ENCODE assay signal across 13 cellular contexts in genomic region chr11:119460582-119460981, GRCh38. TPM values are rescaled to one million over a fixed set of nuclear protein-coding genes. Genes with fewer than 3 reads are reported as not detected.
A peak's percentile ranks its signal among the peaks of the same experiment; 100 is the strongest.
DNase-seq lines count a peak whose midpoint lies in the region; ATAC-seq and TF ChIP-seq lines count a peak whose summit lies in the region.
"Had no signal": no experiment of that assay in that cellular context is flagged by ENCODE, and none has a peak within 500 bp of the region (broad histone marks: within the 10 kb centered on the region; RNA-seq: fewer than 3 reads in every experiment).

No MANE protein-coding gene starts in this region.

- H3F3A ChIP-seq in DOHH2 (ENCODE audit: control insufficient read depth, insufficient read depth), result 0 out of 2 replicates have a peak, but pooled peaks cover 5% of the 10 kb centered on the region
- H3F3A ChIP-seq in PC-3 (ENCODE audit: low read length, unreplicated experiment), result no peaks in the 10 kb centered on the region

- no peaks in the 10 kb centered on the region for H3K9me2 ChIP-seq in DOHH2 (replicated peaks; ENCODE audit: control insufficient read depth, low read length)
- H3K9me2 ChIP-seq in PC-3 (replicated peaks; ENCODE audit: low read length), result no peaks in the 10 kb centered on the region

- intact Hi-C loops in PC-3 (cut with micrococcal nuclease) (no loop called here), thyroid gland (cut with DNase I) (no loop called here)

- H3K4me1 ChIP-seq in DOHH2 (ENCODE audit: control insufficient read depth, low read length) (peaks cover 63% of the 10 kb centered on the region), PC-3 (ENCODE audit: insufficient read depth, low read length) (peaks cover 19% of the 10 kb centered on the region), thyroid gland (no peaks in the 10 kb centered on the region), foreskin keratinocyte (no peaks in the 10 kb centered on the region)

- CTCF ChIA-PET in PC-3 (lab: Charles Lee), result no interaction called here

- H3K27me3 ChIP-seq in DOHH2 (ENCODE audit: control insufficient read depth, low read length) (no peaks in the 10 kb centered on the region), PC-3 (ENCODE audit: low read length) (no peaks in the 10 kb centered on the region), thyroid gland (no peaks in the 10 kb centered on the region), foreskin keratinocyte (peaks cover 23% of the 10 kb centered on the region)

- no peaks in the 10 kb centered on the region for H4K20me1 ChIP-seq in DOHH2 (ENCODE audit: control insufficient read depth, insufficient read depth, low read depth, low read length)
- no peaks in the 10 kb centered on the region for H4K20me1 ChIP-seq in PC-3 (ENCODE audit: low read length)

- peak overlapping the region; percentile 58 for H3K4me3 ChIP-seq in DOHH2 (ENCODE audit: low read length)
- H3K4me3 ChIP-seq in PC-3 (ENCODE audit: low read length), result no peak overlapping the region
- no peak overlapping the region for H3K4me3 ChIP-seq in skeletal muscle cell (ENCODE audit: low read depth, low read length)
- H3K4me3 ChIP-seq in thyroid gland (replicated peaks in 1 of 3), result no peak overlapping the region
- H3K4me3 ChIP-seq: mucosa of descending colon had no signal

- H3K79me2 ChIP-seq in DOHH2 (ENCODE audit: control insufficient read depth, low read length) (no peaks in the 10 kb centered on the region), PC-3 (ENCODE audit: low read length) (no peaks in the 10 kb centered on the region)

- BruUV-seq in PC-3 (replicated peaks; lab: Mats Ljungman, UMichigan), result no TSS peak

- no peak overlapping the region for H2AFZ ChIP-seq in PC-3 (ENCODE audit: low read length)

- TF ChIP-seq POLR2A in thyroid gland (IDR thresholded peaks at IDR 0.05), result no peak

- H3K9me3 ChIP-seq in DOHH2 (ENCODE audit: control insufficient read depth, insufficient read depth, low read length), result peaks cover 8% of the 10 kb centered on the region; the same call in 1 of the 2 replicates
- no peaks in the 10 kb centered on the region for H3K9me3 ChIP-seq in PC-3 (ENCODE audit: low read length)
- no peaks in the 10 kb centered on the region for H3K9me3 ChIP-seq in thyroid gland
- H3K9me3 ChIP-seq: mucosa of descending colon had no signal

- no peak for DNase-seq in PC-3
- DNase-seq in fibroblast of peridontal ligament (ENCODE audit: extremely low read depth), result peak; percentile 89
- DNase-seq in skeletal muscle cell (ENCODE audit: low read depth), result peak; percentile 91
- no peak for DNase-seq in thyroid gland
- DNase-seq in foreskin keratinocyte, result no peak
- DNase-seq: activated CD4-positive, alpha-beta T cell treated with anti-CD3 and anti-CD28 coated beads, Interleukin-2, amount 50 U/mL, for 48 hours; erythroblast; mucosa of descending colon; NCI-H1048; T-helper 2 cell had no signal

- H3K27ac ChIP-seq in DOHH2 (ENCODE audit: low read depth, low read length), result peak overlapping the region; percentile 80
- H3K27ac ChIP-seq in PC-3 (ENCODE audit: low read length), result 0 out of 2 replicates have a peak overlapping the region, but pooled peaks have one; percentile 4
- H3K27ac ChIP-seq in thyroid gland, result no peak overlapping the region
- H3K27ac ChIP-seq in foreskin keratinocyte, result no peak overlapping the region

- H3K9ac ChIP-seq in PC-3 (ENCODE audit: low read length), result no peak overlapping the region

- 59 to 74% methylated on average over 4 of the region's 4 CpGs for WGBS in thyroid gland, 2 donors

- ATAC-seq in PC-3 (peak; percentile 66), foreskin keratinocyte (no peak), GM19023 (IDR thresholded peaks at IDR 0.05; ENCODE audit: unreplicated experiment) (no peak), HG02840 (IDR thresholded peaks at IDR 0.05; ENCODE audit: low FRiP score, unreplicated experiment) (no peak)
- ATAC-seq: mucosa of descending colon had no signal

- peak overlapping the region; percentile 86 for H3K4me2 ChIP-seq in DOHH2 (ENCODE audit: low read length)
- no peak overlapping the region for H3K4me2 ChIP-seq in PC-3 (ENCODE audit: low read length)

- TF ChIP-seq CTCF in DOHH2 (IDR thresholded peaks at IDR 0.05; ENCODE audit: low read depth, low read length, poor library complexity, severe bottlenecking) (no peak), PC-3 (conservative IDR thresholded peaks at IDR 0.05; ENCODE audit: low read depth, low read length) (no peak), thyroid gland (IDR thresholded peaks at IDR 0.05) (no peak), foreskin keratinocyte (conservative IDR thresholded peaks at IDR 0.05) (no peak)

- H3K36me3 ChIP-seq in DOHH2 (ENCODE audit: control insufficient read depth, low read length) (no peaks in the 10 kb centered on the region), PC-3 (ENCODE audit: low read depth, low read length) (no peaks in the 10 kb centered on the region), thyroid gland (no peaks in the 10 kb centered on the region)

- POLR2A ChIA-PET in PC-3 (lab: Charles Lee; ENCODE audit: unreplicated experiment), result no interaction called here

RNA-seq across cellular contexts. Expression of gene THY1, which starts 37.6 kb away (rescaled TPM):
- total RNA-seq in PC-3 (2014; rRNA removed) (not detected in 2 replicates), thyroid gland (10 to 100 TPM; 14.1 to 43.4 (median 30.6) TPM), foreskin keratinocyte (15.2 and 51.6 TPM in 2 replicates)
- polyA plus RNA-seq in foreskin keratinocyte, result 16.4 and 52.0 TPM in 2 replicates

Comparison
In these comparisons a context has a peak if more than half of its experiments do, and no peak if none do; other contexts are left out.
1. H3K27ac ChIP-seq: peak in DOHH2 (single experiment) and PC-3 (single experiment); none in thyroid gland (0 of 3) and foreskin keratinocyte (single experiment).
2. DNase-seq: peak in fibroblast of peridontal ligament (single experiment) and skeletal muscle cell (single experiment); none in PC-3 (single experiment), thyroid gland (0 of 2) and foreskin keratinocyte (0 of 2).
3. RNA of gene THY1, which starts 37.6 kb away (total RNA-seq): 14.1 to 43.4 TPM in thyroid gland and 15.2 to 51.6 TPM in foreskin keratinocyte; not detected in PC-3; every median in the first group is over 10 times any median in the second.